Comparison of ENCODE assay signal across 8 cellular contexts in genomic region chr1:171226757-171227370, GRCh38. TPM values are rescaled to one million over a fixed set of nuclear protein-coding genes. Genes with fewer than 3 reads are reported as not detected.
DNase-seq lines count a peak whose midpoint lies in the region; ATAC-seq and TF ChIP-seq lines count a peak whose summit lies in the region.

No MANE protein-coding gene starts in this region.

- POLR2A ChIA-PET in CD8-positive, alpha-beta memory T cell (lab: Charles Lee) = no interaction called here

- H3K4me1 Mint-ChIP-seq in progenitor cell of endocrine pancreas (ENCODE audit: low read depth) = peaks cover 16% of the 10 kb centered on the region
- H3K4me1 Mint-ChIP-seq in CD8-positive, alpha-beta memory T cell = peaks cover 0 to 1% (median 0%) of the 10 kb centered on the region in 3 donors

- TF ChIP-seq CTCF in WERI-Rb-1 (IDR thresholded peaks at IDR 0.05; ENCODE audit: low read depth, low read length) = peak; percentile 46
- peak; percentile 89 for TF ChIP-seq CTCF in progenitor cell of endocrine pancreas (IDR thresholded peaks at IDR 0.05; ENCODE audit: unreplicated experiment)

- no peaks in the 10 kb centered on the region for H3K27me3 ChIP-seq in WERI-Rb-1 (ENCODE audit: insufficient read depth, low read depth, severe bottlenecking)
- no peaks in the 10 kb centered on the region for H3K27me3 ChIP-seq in CD8-positive, alpha-beta memory T cell (ENCODE audit: insufficient read depth, low read length, poor library complexity, severe bottlenecking)

- H3K4me3 ChIP-seq in WERI-Rb-1 (ENCODE audit: low read depth, low read length) = no peak overlapping the region
- no peak overlapping the region for H3K4me3 ChIP-seq in CD8-positive, alpha-beta memory T cell (ENCODE audit: low read length)

- H3K4me3 Mint-ChIP-seq in progenitor cell of endocrine pancreas (ENCODE audit: low read depth) = no peak overlapping the region
- no peak overlapping the region for H3K4me3 Mint-ChIP-seq in CD8-positive, alpha-beta memory T cell

- H3K9me3 ChIP-seq in WERI-Rb-1 (ENCODE audit: severe bottlenecking) = no peaks in the 10 kb centered on the region
- no peaks in the 10 kb centered on the region for H3K9me3 ChIP-seq in CD8-positive, alpha-beta memory T cell (ENCODE audit: low read length)

- no peaks in the 10 kb centered on the region for H3K27me3 Mint-ChIP-seq in progenitor cell of endocrine pancreas
- H3K27me3 Mint-ChIP-seq in CD8-positive, alpha-beta memory T cell = peaks cover 2 to 7% of the 10 kb centered on the region in 2 donors

- DNase-seq in DMS153 treated with DMSO at 0.1 percent for 48 hours (lab: John Stamatoyannopoulos, UW; ENCODE audit: unreplicated experiment) (peak; percentile 59), NCI-H2196 (lab: John Stamatoyannopoulos, UW; ENCODE audit: unreplicated experiment) (peak; percentile 31), WERI-Rb-1 (peak; percentile 12), foreskin melanocyte (peak; percentile 45), progenitor cell of endocrine pancreas (ENCODE audit: low spot score, unreplicated experiment) (no peak)
- DNase-seq in CD8-positive, alpha-beta memory T cell = no peak

- no peaks in the 10 kb centered on the region for H3K36me3 Mint-ChIP-seq in progenitor cell of endocrine pancreas (ENCODE audit: insufficient read depth)
- H3K36me3 Mint-ChIP-seq in CD8-positive, alpha-beta memory T cell = no peaks in the 10 kb centered on the region

- no peaks in the 10 kb centered on the region for H3K36me3 ChIP-seq in WERI-Rb-1
- no peaks in the 10 kb centered on the region for H3K36me3 ChIP-seq in CD8-positive, alpha-beta memory T cell (ENCODE audit: insufficient read depth, low read length)

- CTCF ChIA-PET in CD8-positive, alpha-beta memory T cell (lab: Charles Lee) = interaction anchor here (1.0 to 1.4 kb wide), 3 partner anchors 14 to 87 kb away, joined by 3 to 4 read pairs (median 4); partner anchors contain the start of gene FMO4

- no peak overlapping the region for H3K27ac Mint-ChIP-seq in progenitor cell of endocrine pancreas
- no peak overlapping the region for H3K27ac Mint-ChIP-seq in CD8-positive, alpha-beta memory T cell

- H3K27ac ChIP-seq in WERI-Rb-1 = no peak overlapping the region
- no peak overlapping the region for H3K27ac ChIP-seq in CD8-positive, alpha-beta memory T cell (ENCODE audit: low read depth, low read length)

- H3K4me1 ChIP-seq in CD8-positive, alpha-beta memory T cell (ENCODE audit: insufficient read depth, low read length) = no peaks in the 10 kb centered on the region

- peaks cover 3% of the 10 kb centered on the region for H3K9me3 Mint-ChIP-seq in progenitor cell of endocrine pancreas (ENCODE audit: low read depth)
- H3K9me3 Mint-ChIP-seq in CD8-positive, alpha-beta memory T cell = no peaks in the 10 kb centered on the region

- peak; percentile 85 for ATAC-seq in GM19324 (IDR thresholded peaks at IDR 0.05; ENCODE audit: low FRiP score, unreplicated experiment)
- peak; percentile 85 for ATAC-seq in HG03280 (IDR thresholded peaks at IDR 0.05; ENCODE audit: unreplicated experiment)

RNA-seq across cellular contexts. Expression of gene FMO1, which starts 21.4 kb away (rescaled TPM):
- 0.67 TPM in 1 of 2 replicates, not detected in the other for total RNA-seq in progenitor cell of endocrine pancreas
- total RNA-seq in CD8-positive, alpha-beta memory T cell = not detected
- polyA plus RNA-seq in CD8-positive, alpha-beta memory T cell = not detected

RNA-seq across cellular contexts. Expression of gene FMO2, which starts 41.8 kb away (rescaled TPM):
- not detected in 2 replicates for total RNA-seq in progenitor cell of endocrine pancreas
- not detected for total RNA-seq in CD8-positive, alpha-beta memory T cell
- not detected for polyA plus RNA-seq in CD8-positive, alpha-beta memory T cell

Comparison
In these comparisons a context has a peak if more than half of its experiments do, and no peak if none do; other contexts are left out.
1. DNase-seq: peak in DMS153 treated with DMSO at 0.1 percent for 48 hours (single experiment), NCI-H2196 (single experiment), WERI-Rb-1 (single experiment) and foreskin melanocyte (single experiment); none in progenitor cell of endocrine pancreas (single experiment) and CD8-positive, alpha-beta memory T cell (0 of 5).